ENCODE assay signal across 8 cellular contexts in the genomic region with DNA sequence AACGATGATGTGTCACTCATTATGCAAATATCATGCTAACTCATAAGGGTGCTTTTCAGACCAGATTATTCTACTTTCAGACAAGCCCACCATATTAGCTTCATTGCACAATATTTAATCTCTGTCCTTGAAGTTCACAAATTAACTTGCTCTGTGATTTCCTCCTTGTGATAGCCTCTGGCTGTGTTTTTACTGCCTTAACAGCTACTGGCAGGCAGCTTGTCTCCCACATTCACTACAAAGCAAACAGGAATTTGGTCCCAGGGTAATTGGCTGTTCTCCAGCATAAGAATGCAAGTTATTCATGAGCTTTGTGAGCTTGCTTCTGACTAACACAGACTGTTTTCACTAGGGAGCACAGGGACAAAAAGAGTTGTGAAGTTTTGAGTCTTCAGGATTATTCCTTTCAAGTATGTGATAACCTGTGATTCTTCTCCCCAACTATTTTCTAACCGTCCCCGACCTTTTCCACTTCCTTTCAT.
DNase-seq lines count a peak whose midpoint lies in the region; ATAC-seq and TF ChIP-seq lines count a peak whose summit lies in the region.

No MANE protein-coding gene starts in this region.

- peak overlapping the region; percentile 58 for H3K9ac ChIP-seq in iPS-20b (ENCODE audit: low read depth, low read length)

- H3K27me3 ChIP-seq in body of pancreas (no peaks in the 10 kb centered on the region), iPS-20b (ENCODE audit: insufficient read depth, low read length) (no peaks in the 10 kb centered on the region), BE2C (no peaks in the 10 kb centered on the region)

- peaks cover 29% of the 10 kb centered on the region for H3K4me1 ChIP-seq in body of pancreas
- peaks cover 25% of the 10 kb centered on the region for H3K4me1 ChIP-seq in iPS-20b (ENCODE audit: insufficient read depth, low read length)
- no peaks in the 10 kb centered on the region for H3K4me1 ChIP-seq in BE2C

- peak in 2 of 3 donors; percentile 30 to 50 for TF ChIP-seq POLR2A in body of pancreas (IDR thresholded peaks at IDR 0.05)

- DNase-seq in NCI-H2081 (lab: John Stamatoyannopoulos, UW) (peak; percentile 74 to 93), body of pancreas (peak; percentile 64 to 92 (median 76)), stromal cell of bone marrow (ENCODE audit: low read depth) (peak; percentile 95), NCI-H187 treated with DMSO at 0.1 percent for 48 hours (lab: John Stamatoyannopoulos, UW) (no peak), BE2C (no peak)

- H3K4me3 ChIP-seq in body of pancreas (no peak overlapping the region), iPS-20b (ENCODE audit: low read length) (peak overlapping the region; percentile 52), BE2C (ENCODE audit: low read depth, low read length) (no peak overlapping the region)

- H3K27ac ChIP-seq in body of pancreas (peak overlapping the region; percentile 37 to 75 (median 56)), iPS-20b (ENCODE audit: low read length) (peak overlapping the region; percentile 82)

- intact Hi-C loops in body of pancreas (cut with DNase I) = no loop called here

- WGBS in body of pancreas, 2 donors = 0 to 6% methylated on average over 3 of the region's 3 CpGs

- ATAC-seq in GM21423 (IDR thresholded peaks at IDR 0.05; ENCODE audit: unreplicated experiment) (peak; percentile 58), body of pancreas (peak; percentile 98), GM19035 (IDR thresholded peaks at IDR 0.05; ENCODE audit: unreplicated experiment) (no peak)

- no peak for TF ChIP-seq CTCF in body of pancreas (IDR thresholded peaks at IDR 0.05)
- no peak for TF ChIP-seq CTCF in BE2C (IDR thresholded peaks at IDR 0.05; ENCODE audit: low read depth, low read length)

- H3K9me3 ChIP-seq in body of pancreas (no peaks in the 10 kb centered on the region), iPS-20b (ENCODE audit: insufficient read depth, low read depth, low read length) (peaks cover 19% of the 10 kb centered on the region), BE2C (no peaks in the 10 kb centered on the region)

- no peaks in the 10 kb centered on the region for H3K36me3 ChIP-seq in body of pancreas (replicated peaks in 1 of 2; ENCODE audit: insufficient read depth in 1 of 2, low read depth in 2 of 2)
- H3K36me3 ChIP-seq in iPS-20b (ENCODE audit: insufficient read depth, low read depth, low read length) = peaks cover 6% of the 10 kb centered on the region; the same call in 1 of the 2 replicates
- no peaks in the 10 kb centered on the region for H3K36me3 ChIP-seq in BE2C

Comparison
In these comparisons a context has a peak if more than half of its experiments do, and no peak if none do; other contexts are left out.
1. DNase-seq: peak in NCI-H2081 (2 of 2), body of pancreas (4 of 4) and stromal cell of bone marrow (single experiment); none in NCI-H187 treated with DMSO at 0.1 percent for 48 hours (single experiment) and BE2C (single experiment).